In the genomic region with DNA sequence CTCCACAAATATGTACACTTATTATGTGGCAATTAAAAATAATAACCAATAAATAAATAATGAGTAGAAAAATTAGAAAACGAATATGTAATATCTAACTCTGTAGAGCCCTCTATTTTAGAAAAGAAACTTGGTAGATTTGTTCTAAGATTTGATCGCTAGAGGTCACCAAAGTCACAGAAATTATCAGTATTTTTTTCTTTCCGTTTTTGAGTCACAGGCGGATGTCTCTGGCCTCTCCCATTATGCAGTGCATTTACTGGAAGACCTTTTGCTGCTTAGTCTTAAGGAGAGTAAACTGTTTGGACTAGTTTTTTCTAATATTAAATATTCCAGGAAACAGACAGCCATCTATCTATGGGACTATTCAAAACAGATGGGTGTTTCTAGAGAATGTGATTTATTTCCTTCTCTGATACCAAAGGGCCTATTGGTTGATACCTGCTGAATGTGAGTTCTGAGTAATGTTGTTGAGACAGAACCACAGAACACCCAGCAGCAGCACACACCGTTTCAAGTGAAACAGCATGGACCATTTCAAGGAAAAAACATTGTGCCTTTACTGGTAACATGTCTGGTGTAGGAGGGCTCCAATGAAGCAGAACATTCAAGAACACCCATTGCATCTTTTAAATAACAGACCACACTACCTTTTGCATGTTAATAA, we compare ENCODE assay signal across 9 cellular contexts. TPM values are rescaled to one million over a fixed set of nuclear protein-coding genes. Genes with fewer than 3 reads are reported as not detected.
DNase-seq lines count a peak whose midpoint lies in the region; ATAC-seq, FAIRE-seq and TF ChIP-seq lines count a peak whose summit lies in the region.
"Had no signal": no experiment of that assay in that cellular context is flagged by ENCODE, and none has a peak within 500 bp of the region (broad histone marks: within the 10 kb centered on the region; RNA-seq: fewer than 3 reads in every experiment).

No MANE protein-coding gene starts in this region.

- peak; percentile 16 for DNase-seq in activated CD4-positive, alpha-beta T cell treated with anti-CD3 and anti-CD28 coated beads for 48 hours
- DNase-seq in activated CD4-positive, alpha-beta T cell treated with anti-CD3 and anti-CD28 coated beads, Interleukin-2, amount 50 U/mL, for 48 hours, result no peak
- DNase-seq in GM20000 (ENCODE audit: low spot score) (peak; percentile 50), NOMO-1 treated with dmso at 0.1 percent for 144 hours (lab: John Stamatoyannopoulos, UW; ENCODE audit: unreplicated experiment) (peak; percentile 30), GM12878 (ENCODE audit: low read depth, low spot score) (peak; percentile 16), inferior parietal cortex (ENCODE audit: extremely low spot score) (peak; percentile 77), superior temporal gyrus (ENCODE audit: extremely low spot score) (peak; percentile 91)
- DNase-seq: left cardiac atrium had no signal

- H3K36me3 ChIP-seq in GM12878 (ENCODE audit: control insufficient read depth in 2 of 2, insufficient read depth in 2 of 2, low read length in 1 of 2), result no peaks in the 10 kb centered on the region

- CTCF ChIA-PET in GM12878 (lab: Yijun Ruan, JAX), result interaction anchor here (0.7 to 1.4 kb wide), 9 partner anchors 398 to 1442 kb away, joined by 3 to 6 read pairs (median 5); no protein-coding TSS in a partner anchor

- no peak for TF ChIP-seq POLR2A in GM12878 (IDR thresholded peaks at IDR 0.05; ENCODE audit: low read depth, low read length)

- WGBS in GM12878 (ENCODE audit: insufficient coverage, insufficient replicate concordance, low lambda C conversion rate, missing lambda C conversion rate), result 2% methylated on average over 5 of the region's 5 CpGs

- intact Hi-C loops in GM12878 (cut with micrococcal nuclease; ENCODE audit: unreplicated experiment), result loop anchor here (1.0 to 10.0 kb wide), 7 partner anchors 400 to 1435 kb away; no protein-coding TSS in a partner anchor

- H2AFZ ChIP-seq in GM12878 (ENCODE audit: control insufficient read depth, low read depth, low read length), result peak overlapping the region; percentile 13; the same call in 1 of the 2 replicates

- H3K4me3 ChIP-seq in GM12878, result no peak overlapping the region

- BruUV-seq in GM12878 (replicated peaks; lab: Mats Ljungman, UMichigan), result no TSS peak

- H3K27ac ChIP-seq in GM12878 (ENCODE audit: control insufficient read depth, insufficient read depth), result no peak overlapping the region

- no peak overlapping the region for H3K9ac ChIP-seq in GM12878 (ENCODE audit: control insufficient read depth, insufficient read depth, low read length)

- no peaks in the 10 kb centered on the region for H4K20me1 ChIP-seq in GM12878 (ENCODE audit: control insufficient read depth, insufficient read depth)

- TF ChIP-seq RAD21 in GM12878 (IDR thresholded peaks at IDR 0.05; ENCODE audit: insufficient read depth, low read depth, low read length), result peak; percentile 83

- TF ChIP-seq CTCF in GM20000 (IDR thresholded peaks at IDR 0.05; ENCODE audit: extremely low read depth, missing control alignments) (no peak), GM12878 (IDR thresholded peaks at IDR 0.05 in 2 of 3, conservative IDR thresholded peaks at IDR 0.05 in 1 of 3; ENCODE audit: control insufficient read depth in 2 of 3, extremely low read depth in 1 of 3, insufficient read depth in 1 of 3, low read depth in 3 of 3, low read length in 3 of 3) (peak; percentile 32 to 63 (median 40); a peak in 5 of 6 replicates)

- SMC1A ChIA-PET in GM12878 (lab: Charles Lee; ENCODE audit: uncharacterized antibody, unreplicated experiment), result interaction anchor here (2.0 kb wide), 1 partner anchor 887 kb away, joined by 14 read pairs; no protein-coding TSS in a partner anchor

- no peaks in the 10 kb centered on the region for H3K4me1 ChIP-seq in GM12878 (ENCODE audit: control insufficient read depth, insufficient read depth, low read length)

- no peak overlapping the region for H3K4me2 ChIP-seq in GM12878 (ENCODE audit: control insufficient read depth, insufficient read depth)

- RAD21 ChIA-PET in GM12878 (lab: Charles Lee; ENCODE audit: unreplicated experiment), result interaction anchor here (1.0 kb wide), 1 partner anchor 887 kb away, joined by 3 read pairs; no protein-coding TSS in a partner anchor

- peak; percentile 55 for ATAC-seq in HG03469 (IDR thresholded peaks at IDR 0.05; ENCODE audit: unreplicated experiment)
- peak; percentile 86 for ATAC-seq in GM12878

- in situ Hi-C loops in GM12878 (cut with MboI), result loop anchor here (5.0 to 25.0 kb wide), 3 partner anchors 610 to 1438 kb away; a partner anchor contains a TSS

- H3K9me3 ChIP-seq in GM12878 (replicated peaks; ENCODE audit: control insufficient read depth, insufficient read depth, low read length), result no peaks in the 10 kb centered on the region

- no peaks in the 10 kb centered on the region; a peak in 1 of 4 replicates for H3K27me3 ChIP-seq in GM12878 (replicated peaks in 1 of 2; ENCODE audit: control insufficient read depth in 2 of 2, insufficient read depth in 2 of 2, low read length in 1 of 2)

- FAIRE-seq in GM12878 (lab: Jason Lieb, UNC), result peak; percentile 78

- no peak for TF ChIP-seq EP300 in GM12878 (IDR thresholded peaks at IDR 0.05; ENCODE audit: borderline replicate concordance in 1 of 2, control insufficient read depth in 1 of 2, low read depth in 2 of 2, low read length in 2 of 2)

- POLR2A ChIA-PET in GM12878 (lab: Charles Lee), result no interaction called here

- no peaks in the 10 kb centered on the region for H3K79me2 ChIP-seq in GM12878 (ENCODE audit: control insufficient read depth, insufficient read depth, low read length)

TF ChIP-seq in GM12878, 131 proteins besides CTCF, POLR2A, EP300 and RAD21:
- TF ChIP-seq PAX5 (IDR thresholded peaks at IDR 0.05; ENCODE audit: borderline replicate concordance, low read depth, low read length) (no peak), PAX8 (IDR thresholded peaks at IDR 0.05) (no peak), POU2F2 (IDR thresholded peaks at IDR 0.05; ENCODE audit: borderline replicate concordance, low read depth, low read length) (no peak), JUND (IDR thresholded peaks at IDR 0.05; ENCODE audit: low read depth, low read length) (peak; percentile 75; the same call in 1 of the 2 replicates), JUNB (IDR thresholded peaks at IDR 0.05) (peak; percentile 86), KAT2A (conservative IDR thresholded peaks at IDR 0.05; ENCODE audit: control insufficient read depth, low read depth, low read length) (no peak), SMC3 (IDR thresholded peaks at IDR 0.05; ENCODE audit: borderline replicate concordance, low read length) (peak; percentile 64; the same call in 1 of the 2 replicates), IRF4 (IDR thresholded peaks at IDR 0.05; ENCODE audit: low read depth, low read length) (peak; percentile 77; the same call in 1 of the 2 replicates)
- TF ChIP-seq, protein P1, sequence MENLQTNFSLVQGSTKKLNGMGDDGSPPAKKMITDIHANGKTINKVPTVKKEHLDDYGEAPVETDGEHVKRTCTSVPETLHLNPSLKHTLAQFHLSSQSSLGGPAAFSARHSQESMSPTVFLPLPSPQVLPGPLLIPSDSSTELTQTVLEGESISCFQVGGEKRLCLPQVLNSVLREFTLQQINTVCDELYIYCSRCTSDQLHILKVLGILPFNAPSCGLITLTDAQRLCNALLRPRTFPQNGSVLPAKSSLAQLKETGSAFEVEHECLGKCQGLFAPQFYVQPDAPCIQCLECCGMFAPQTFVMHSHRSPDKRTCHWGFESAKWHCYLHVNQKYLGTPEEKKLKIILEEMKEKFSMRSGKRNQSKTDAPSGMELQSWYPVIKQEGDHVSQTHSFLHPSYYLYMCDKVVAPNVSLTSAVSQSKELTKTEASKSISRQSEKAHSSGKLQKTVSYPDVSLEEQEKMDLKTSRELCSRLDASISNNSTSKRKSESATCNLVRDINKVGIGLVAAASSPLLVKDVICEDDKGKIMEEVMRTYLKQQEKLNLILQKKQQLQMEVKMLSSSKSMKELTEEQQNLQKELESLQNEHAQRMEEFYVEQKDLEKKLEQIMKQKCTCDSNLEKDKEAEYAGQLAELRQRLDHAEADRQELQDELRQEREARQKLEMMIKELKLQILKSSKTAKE (IDR thresholded peaks at IDR 0.05; ENCODE audit: low read depth, poor library complexity, severe bottlenecking), result no peak

RNA-seq across cellular contexts. Expression of a gene that starts 34.0 kb away (rescaled TPM):
- not detected in 2 replicates for total RNA-seq in GM12878 (2013; cell fraction: nucleolus; rRNA removed)
- not detected in 2 replicates for total RNA-seq in GM12878 (2014; rRNA removed)
- not detected in 2 replicates for total RNA-seq in GM12878 (2014; rRNA removed; fragmentation: Illumina TruSeq; extraction: Trizol)
- total RNA-seq in GM12878 (2021), result not detected in 2 replicates
- polyA plus RNA-seq in GM12878 (2011; ENCODE audit: low read depth), result not detected
- not detected in 2 replicates for polyA plus RNA-seq in GM12878 (2011; rRNA removed)
- polyA plus RNA-seq in GM12878 (2011; cell fraction: cytosol; rRNA removed), result not detected in 2 replicates
- not detected in 2 replicates for polyA plus RNA-seq in GM12878 (2011; cell fraction: nucleus; rRNA removed)
- not detected in 2 replicates for polyA plus RNA-seq in GM12878 (2012)
- not detected in 2 replicates for polyA plus RNA-seq in GM12878 (2014; fragmentation: Illumina TruSeq; extraction: Trizol)
- not detected for polyA plus RNA-seq in GM12878 (2014; fragmentation: Nextera tagmentation; extraction: Ambion mirVana)
- not detected in 2 replicates for polyA plus RNA-seq in GM12878 (2014; rRNA removed)
- polyA plus RNA-seq in GM12878 (2016; fragmentation: Nextera tagmentation; extraction: Ambion mirVana), result not detected
- not detected in 2 replicates for polyA minus RNA-seq in GM12878 (2011; rRNA and poly(A)+ RNA removed)
- polyA minus RNA-seq in GM12878 (2011; cell fraction: cytosol; rRNA and poly(A)+ RNA removed), result not detected in 2 replicates
- polyA minus RNA-seq in GM12878 (2011; cell fraction: nucleus; rRNA and poly(A)+ RNA removed), result not detected in 2 replicates
- total RNA-seq: left cardiac atrium had no signal

Comparison
In these comparisons a context has a peak if more than half of its experiments do, and no peak if none do; other contexts are left out.
1. DNase-seq: peak in activated CD4-positive, alpha-beta T cell treated with anti-CD3 and anti-CD28 coated beads for 48 hours (single experiment), GM20000 (single experiment), NOMO-1 treated with dmso at 0.1 percent for 144 hours (single experiment), GM12878 (single experiment), inferior parietal cortex (single experiment) and superior temporal gyrus (single experiment); none in activated CD4-positive, alpha-beta T cell treated with anti-CD3 and anti-CD28 coated beads, Interleukin-2, amount 50 U/mL, for 48 hours (0 of 2).